Comparison of ENCODE assay signal across 7 cellular contexts in genomic region chr1:174160603-174161002, GRCh38. TPM values are rescaled to one million over a fixed set of nuclear protein-coding genes. Genes with fewer than 3 reads are reported as not detected.
A peak's percentile ranks its signal among the peaks of the same experiment; 100 is the strongest.
DNase-seq lines count a peak whose midpoint lies in the region; ATAC-seq and TF ChIP-seq lines count a peak whose summit lies in the region.

No MANE protein-coding gene starts in this region.

- no peak overlapping the region for H3K27ac Mint-ChIP-seq in activated CD4-positive, alpha-beta memory T cell treated with anti-CD3 and anti-CD28 coated beads for 36 hours

- ATAC-seq in GM18519 (IDR thresholded peaks at IDR 0.05; ENCODE audit: low FRiP score, unreplicated experiment) (no peak), HG03439 (IDR thresholded peaks at IDR 0.05; ENCODE audit: unreplicated experiment) (no peak)

- WGBS in iPS DF 6.9 (ENCODE audit: insufficient coverage, insufficient read length), result no CpG with 5 or more reads among the region's 5 CpGs
- WGBS in spleen, 5 donors, result 63 to 91% (median 75%) methylated on average over 5 of the region's 5 CpGs

- no peaks in the 10 kb centered on the region for H3K9me3 Mint-ChIP-seq in activated CD4-positive, alpha-beta memory T cell treated with anti-CD3 and anti-CD28 coated beads for 36 hours

- H3K27me3 ChIP-seq in HAP-1 (ENCODE audit: low read depth), result no peaks in the 10 kb centered on the region
- no peaks in the 10 kb centered on the region for H3K27me3 ChIP-seq in iPS DF 6.9 (ENCODE audit: control insufficient read depth, insufficient read depth, low read length)
- H3K27me3 ChIP-seq in spleen (replicated peaks in 1 of 7), result no peaks in the 10 kb centered on the region

- peak overlapping the region; percentile 99 for H3K4me3 Mint-ChIP-seq in activated CD4-positive, alpha-beta memory T cell treated with anti-CD3 and anti-CD28 coated beads for 36 hours

- H3K4me1 ChIP-seq in HAP-1, result peaks cover 5% of the 10 kb centered on the region; the same call in 1 of the 2 replicates
- H3K4me1 ChIP-seq in iPS DF 6.9 (ENCODE audit: control insufficient read depth, insufficient read depth, low read length), result no peaks in the 10 kb centered on the region
- peaks cover 21 to 73% (median 60%) of the 10 kb centered on the region in 6 donors for H3K4me1 ChIP-seq in spleen

- CTCF ChIA-PET in activated CD4-positive, alpha-beta memory T cell treated with anti-CD3 and anti-CD28 coated beads for 36 hours (lab: Charles Lee), result no interaction called here

- H3K27ac ChIP-seq in iPS DF 6.9 (ENCODE audit: low read length) (no peak overlapping the region), spleen (peak overlapping the region in 4 of 8 donors; percentile 94 to 97 (median 96))

- H3K4me3 ChIP-seq in HAP-1, result peak overlapping the region; percentile 98
- H3K4me3 ChIP-seq in iPS DF 6.9 (ENCODE audit: low read length), result peak overlapping the region; percentile 80; the same call in 1 of the 2 replicates
- H3K4me3 ChIP-seq in spleen, result peak overlapping the region in 7 of 8 donors; percentile 76 to 98 (median 91)

- no peaks in the 10 kb centered on the region for H3K9me3 ChIP-seq in HAP-1
- H3K9me3 ChIP-seq in iPS DF 6.9 (ENCODE audit: control insufficient read depth, insufficient read depth, low read length), result no peaks in the 10 kb centered on the region; the same call in 1 of the 2 replicates
- H3K9me3 ChIP-seq in spleen, result no peaks in the 10 kb centered on the region

- H3K27me3 Mint-ChIP-seq in activated CD4-positive, alpha-beta memory T cell treated with anti-CD3 and anti-CD28 coated beads for 36 hours, result no peaks in the 10 kb centered on the region

- TF ChIP-seq CTCF in spleen (IDR thresholded peaks at IDR 0.05 in 8 of 11, conservative IDR thresholded peaks at IDR 0.05 in 3 of 11), result no peak

- DNase-seq in HAP-1 (ENCODE audit: low spot score in 2 of 2) (no peak), iPS DF 6.9 (ENCODE audit: low read depth, low spot score) (no peak), spleen (no peak), globus pallidus (ENCODE audit: low spot score) (no peak)
- no peak for DNase-seq in activated CD4-positive, alpha-beta memory T cell treated with anti-CD3 and anti-CD28 coated beads for 36 hours

- TF ChIP-seq POLR2A in spleen (IDR thresholded peaks at IDR 0.05), result no peak

- H3K36me3 ChIP-seq in HAP-1 (replicated peaks), result no peaks in the 10 kb centered on the region
- no peaks in the 10 kb centered on the region for H3K36me3 ChIP-seq in iPS DF 6.9 (ENCODE audit: control insufficient read depth, insufficient read depth, low read length)
- peaks cover 0 to 5% (median 0%) of the 10 kb centered on the region in 6 donors for H3K36me3 ChIP-seq in spleen

- peaks cover 66% of the 10 kb centered on the region for H3K4me1 Mint-ChIP-seq in activated CD4-positive, alpha-beta memory T cell treated with anti-CD3 and anti-CD28 coated beads for 36 hours (ENCODE audit: low read depth)

- H3K36me3 Mint-ChIP-seq in activated CD4-positive, alpha-beta memory T cell treated with anti-CD3 and anti-CD28 coated beads for 36 hours, result peaks cover 15% of the 10 kb centered on the region

- intact Hi-C loops in activated CD4-positive, alpha-beta memory T cell treated with anti-CD3 and anti-CD28 coated beads for 36 hours (cut with micrococcal nuclease), result no loop called here
- intact Hi-C loops in spleen (cut with DNase I; ENCODE audit: low total_unique reads), result loop anchor here (5.0 kb wide), 1 partner anchor 683 kb away; the partner anchor contains the start of gene PRDX6

- in situ Hi-C loops in HAP-1 (cut with MboI; ENCODE audit: low sequenced_read_pairs), result loop anchor here (10.0 kb wide), 1 partner anchor 56 kb away; no protein-coding TSS in a partner anchor

- POLR2A ChIA-PET in activated CD4-positive, alpha-beta memory T cell treated with anti-CD3 and anti-CD28 coated beads for 36 hours (lab: Charles Lee), result interaction anchor here (1.5 to 4.5 kb wide), 2 partner anchors 11 to 45 kb away, joined by 3 to 26 read pairs; no protein-coding TSS in a partner anchor

RNA-seq across cellular contexts. Expression of gene RABGAP1L, which starts 1.3 kb away (rescaled TPM):
- total RNA-seq in activated CD4-positive, alpha-beta memory T cell treated with anti-CD3 and anti-CD28 coated beads for 36 hours, result 10 to 100 TPM; 30.5 to 30.9 TPM
- total RNA-seq in spleen, result 100 to 1,000 TPM in 2 of 7 donors, 10 to 100 TPM in 5; 66.2 to 125 (median 78.4) TPM
- 10 to 100 TPM; 30.3 to 31.1 (median 31.0) TPM for polyA plus RNA-seq in spleen
